ENCODE assay signal across 8 cellular contexts in genomic region chr2:74267068-74267467, GRCh38.
DNase-seq lines count a peak whose midpoint lies in the region; ATAC-seq, FAIRE-seq and TF ChIP-seq lines count a peak whose summit lies in the region.

No MANE protein-coding gene starts in this region.

- H3K27ac Mint-ChIP-seq in CD8-positive, alpha-beta T cell: peak overlapping the region; percentile 27

- peaks cover 16% of the 10 kb centered on the region for H3K36me3 Mint-ChIP-seq in CD8-positive, alpha-beta T cell

- H3K27me3 Mint-ChIP-seq in CD8-positive, alpha-beta T cell (ENCODE audit: low read depth): no peaks in the 10 kb centered on the region

- no peaks in the 10 kb centered on the region for H4K20me1 ChIP-seq in SK-N-SH (ENCODE audit: insufficient read depth)
- no peaks in the 10 kb centered on the region for H4K20me1 ChIP-seq in K562 (replicated peaks; ENCODE audit: control insufficient read depth, insufficient read depth, low read length)

- peak; percentile 60 for TF ChIP-seq CTCF in CD8-positive, alpha-beta T cell (IDR thresholded peaks at IDR 0.05)
- TF ChIP-seq CTCF in SK-N-SH (IDR thresholded peaks at IDR 0.05) (0 out of 2 replicates have a peak, but pooled peaks have one; percentile 13), K562 (IDR thresholded peaks at IDR 0.05 in 2 of 3, conservative IDR thresholded peaks at IDR 0.05 in 1 of 3; ENCODE audit: insufficient read depth in 2 of 3, low read depth in 1 of 3, low read length in 3 of 3) (peak; percentile 71 to 80 (median 72)), parathyroid adenoma (IDR thresholded peaks at IDR 0.05) (peak; percentile 73), suprapubic skin (IDR thresholded peaks at IDR 0.05) (peak in 1 of 2 donors; percentile 13)

- intact Hi-C loops in CD8-positive, alpha-beta T cell (cut with DNase I, micrococcal nuclease): loop anchor here (1.0 to 5.0 kb wide), 2 partner anchors 68 to 265 kb away; no protein-coding TSS in a partner anchor
- intact Hi-C loops in K562 (cut with micrococcal nuclease): loop anchor here (2.0 to 5.0 kb wide), 2 partner anchors 60 to 125 kb away; no protein-coding TSS in a partner anchor

- peak; percentile 92 for FAIRE-seq in K562 (lab: Jason Lieb, UNC)

- H3K4me1 Mint-ChIP-seq in CD8-positive, alpha-beta T cell (ENCODE audit: low read depth): peaks cover 12% of the 10 kb centered on the region

- DNase-seq in CD8-positive, alpha-beta T cell: peak; percentile 13 to 69 (median 44)
- DNase-seq in SK-N-SH (no peak), K562 (ENCODE audit: extremely low read depth in 1 of 4, low spot score in 3 of 4) (peak; percentile 61 to 74 (median 67)), epidermal melanocyte (ENCODE audit: insufficient read length, low spot score) (no peak), suprapubic skin (ENCODE audit: low spot score in 2 of 2) (no peak), NCI-H128 (lab: John Stamatoyannopoulos, UW; ENCODE audit: unreplicated experiment) (no peak)

- no peaks in the 10 kb centered on the region for H3F3A ChIP-seq in SK-N-SH (replicated peaks; ENCODE audit: insufficient read depth)

- BruUV-seq in K562 (replicated peaks; lab: Mats Ljungman, UMichigan): no TSS peak

- H3K9me2 ChIP-seq in SK-N-SH: no peaks in the 10 kb centered on the region

- in situ Hi-C loops in K562 (cut with MboI): loop anchor here (5.0 to 10.0 kb wide), 2 partner anchors 70 to 328 kb away; no protein-coding TSS in a partner anchor

- H3K79me2 ChIP-seq in SK-N-SH (ENCODE audit: insufficient read depth) (no peaks in the 10 kb centered on the region), K562 (ENCODE audit: control insufficient read depth, insufficient read depth, low read length) (no peaks in the 10 kb centered on the region), parathyroid adenoma (peaks cover 2% of the 10 kb centered on the region)

- H3K9me1 ChIP-seq in K562 (ENCODE audit: control insufficient read depth, insufficient read depth, low read length): no peaks in the 10 kb centered on the region

- peak; percentile 93 for ATAC-seq in CD8-positive, alpha-beta T cell
- ATAC-seq in HG02885 (IDR thresholded peaks at IDR 0.05; ENCODE audit: poor library complexity, unreplicated experiment): peak; percentile 40
- peak; percentile 92 for ATAC-seq in K562

- POLR2A ChIA-PET in CD8-positive, alpha-beta T cell (lab: Charles Lee): no interaction called here
- POLR2A ChIA-PET in SK-N-SH (lab: Yijun Ruan, JAX): no interaction called here
- POLR2A ChIA-PET in K562 (lab: Yijun Ruan, JAX): interaction anchor here (1.0 kb wide), 1 partner anchor 15 kb away, joined by 3 read pairs; no protein-coding TSS in a partner anchor

- no peak overlapping the region for H3K27ac ChIP-seq in CD8-positive, alpha-beta T cell (ENCODE audit: low read depth, low read length)
- H3K27ac ChIP-seq in SK-N-SH (ENCODE audit: low read depth in 2 of 2, low read length in 1 of 2): no peak overlapping the region
- H3K27ac ChIP-seq in K562 (ENCODE audit: extremely low read depth, low read depth, low read length): no peak overlapping the region
- no peak overlapping the region for H3K27ac ChIP-seq in parathyroid adenoma
- no peak overlapping the region for H3K27ac ChIP-seq in suprapubic skin

- H3K9ac ChIP-seq in SK-N-SH: no peak overlapping the region
- H3K9ac ChIP-seq in K562 (ENCODE audit: insufficient read depth in 1 of 2, low read depth in 2 of 2, low read length in 2 of 2): no peak overlapping the region
- no peak overlapping the region for H3K9ac ChIP-seq in parathyroid adenoma

- no peak overlapping the region for H3K4me2 ChIP-seq in SK-N-SH
- H3K4me2 ChIP-seq in K562 (ENCODE audit: insufficient read depth, low read length): peak overlapping the region; percentile 42; the same call in 1 of the 2 replicates
- H3K4me2 ChIP-seq in parathyroid adenoma (ENCODE audit: low read length): no peak overlapping the region

- TF ChIP-seq POLR2A in K562 (conservative IDR thresholded peaks at IDR 0.05) (no peak), suprapubic skin (IDR thresholded peaks at IDR 0.05) (no peak)

- H3K4me1 ChIP-seq in CD8-positive, alpha-beta T cell (ENCODE audit: insufficient read depth, low read length): peaks cover 9% of the 10 kb centered on the region
- H3K4me1 ChIP-seq in SK-N-SH (ENCODE audit: control insufficient read depth in 1 of 2, insufficient read depth in 2 of 2, low read depth in 1 of 2, low read length in 1 of 2) (no peaks in the 10 kb centered on the region), K562 (replicated peaks in 1 of 2; ENCODE audit: control insufficient read depth in 2 of 2, insufficient read depth in 2 of 2, low read length in 2 of 2) (peaks cover 6 to 9% of the 10 kb centered on the region in 2 experiments; a peak in 3 of 5 replicates), parathyroid adenoma (no peaks in the 10 kb centered on the region), suprapubic skin (no peaks in the 10 kb centered on the region)

- 42% methylated on average over 4 of the region's 4 CpGs for WGBS in SK-N-SH (ENCODE audit: low lambda C conversion rate)
- 0% methylated on average over 4 of the region's 4 CpGs for WGBS in K562 (ENCODE audit: insufficient coverage, low coverage, missing lambda C conversion rate)
- WGBS in suprapubic skin: 23% methylated on average over 4 of the region's 4 CpGs

- TF ChIP-seq RAD21 in SK-N-SH (IDR thresholded peaks at IDR 0.05; ENCODE audit: low read length) (peak; percentile 52), K562 (CRISPR knock-in tag; conservative IDR thresholded peaks at IDR 0.05 in 1 of 2, IDR thresholded peaks at IDR 0.05 in 1 of 2) (peak; percentile 72 to 87)

- H3K9me3 ChIP-seq in CD8-positive, alpha-beta T cell (ENCODE audit: low read length): no peaks in the 10 kb centered on the region
- no peaks in the 10 kb centered on the region for H3K9me3 ChIP-seq in SK-N-SH
- no peaks in the 10 kb centered on the region for H3K9me3 ChIP-seq in K562 (replicated peaks; ENCODE audit: control insufficient read depth, insufficient read depth, low read depth, low read length)
- H3K9me3 ChIP-seq in parathyroid adenoma (ENCODE audit: control insufficient read depth, low read length): no peaks in the 10 kb centered on the region
- no peaks in the 10 kb centered on the region for H3K9me3 ChIP-seq in suprapubic skin

- H3K4me3 ChIP-seq in CD8-positive, alpha-beta T cell (ENCODE audit: low read depth, low read length): no peak overlapping the region
- H3K4me3 ChIP-seq in SK-N-SH (ENCODE audit: low read depth in 2 of 2, low read length in 1 of 2) (no peak overlapping the region), K562 (no peak overlapping the region), parathyroid adenoma (ENCODE audit: low read depth, low read length) (no peak overlapping the region), suprapubic skin (no peak overlapping the region)

- H2AFZ ChIP-seq in SK-N-SH (ENCODE audit: low read depth): no peak overlapping the region
- H2AFZ ChIP-seq in K562 (ENCODE audit: low read depth, low read length): peak overlapping the region; percentile 67
- peak overlapping the region; percentile 1 for H2AFZ ChIP-seq in parathyroid adenoma

- no peaks in the 10 kb centered on the region for H3K36me3 ChIP-seq in CD8-positive, alpha-beta T cell (ENCODE audit: insufficient read depth, low read length)
- H3K36me3 ChIP-seq in SK-N-SH (replicated peaks in 1 of 2; ENCODE audit: control insufficient read depth in 1 of 2, insufficient read depth in 2 of 2, low read length in 1 of 2): no peaks in the 10 kb centered on the region
- H3K36me3 ChIP-seq in K562 (ENCODE audit: control insufficient read depth, insufficient read depth, low read length): no peaks in the 10 kb centered on the region
- H3K36me3 ChIP-seq in parathyroid adenoma (ENCODE audit: control insufficient read depth, insufficient read depth, low read length): no peaks in the 10 kb centered on the region
- peaks cover 3% of the 10 kb centered on the region for H3K36me3 ChIP-seq in suprapubic skin

- H3K4me3 Mint-ChIP-seq in CD8-positive, alpha-beta T cell: peak overlapping the region; percentile 43

- H3K9me3 Mint-ChIP-seq in CD8-positive, alpha-beta T cell: no peaks in the 10 kb centered on the region

- CTCF ChIA-PET in CD8-positive, alpha-beta T cell (lab: Charles Lee): interaction anchor here (0.8 to 9.9 kb wide), 9 partner anchors 14 to 169 kb away, joined by 3 to 90 read pairs (median 3); no protein-coding TSS in a partner anchor
- CTCF ChIA-PET in SK-N-SH (lab: Yijun Ruan, JAX): interaction anchor here (0.6 to 2.5 kb wide), 5 partner anchors 17 to 158 kb away, joined by 4 to 12 read pairs (median 6); no protein-coding TSS in a partner anchor
- CTCF ChIA-PET in K562 (lab: Yijun Ruan, JAX; ENCODE audit: low intra/inter-chr PET ratio): interaction anchor here (0.8 to 1.6 kb wide), 3 partner anchors 67 to 266 kb away, joined by 3 to 11 read pairs (median 4); no protein-coding TSS in a partner anchor

- TF ChIP-seq EP300 in SK-N-SH (IDR thresholded peaks at IDR 0.05; ENCODE audit: borderline replicate concordance in 1 of 2, low read depth in 1 of 2, low read length in 1 of 2) (no peak), K562 (IDR thresholded peaks at IDR 0.05; ENCODE audit: low read length) (0 out of 2 replicates have a peak, but pooled peaks have one; percentile 20), suprapubic skin (IDR thresholded peaks at IDR 0.05) (no peak)

- H3K27me3 ChIP-seq in CD8-positive, alpha-beta T cell (ENCODE audit: insufficient read depth, low read length): no peaks in the 10 kb centered on the region
- H3K27me3 ChIP-seq in SK-N-SH (ENCODE audit: insufficient read depth) (no peaks in the 10 kb centered on the region), K562 (ENCODE audit: control insufficient read depth in 2 of 2, insufficient read depth in 2 of 2, low read length in 2 of 2) (no peaks in the 10 kb centered on the region), parathyroid adenoma (ENCODE audit: control insufficient read depth, insufficient read depth, low read length) (no peaks in the 10 kb centered on the region), suprapubic skin (no peaks in the 10 kb centered on the region)

TF ChIP-seq in SK-N-SH, 30 proteins besides CTCF, POLR2A, EP300 and RAD21 (continues in another document):
- TF ChIP-seq TCF12 (IDR thresholded peaks at IDR 0.05) (no peak), MAX (IDR thresholded peaks at IDR 0.05; ENCODE audit: low read depth) (no peak), NFIC (IDR thresholded peaks at IDR 0.05; ENCODE audit: borderline replicate concordance) (no peak), FOXM1 (IDR thresholded peaks at IDR 0.05; ENCODE audit: low read depth) (no peak)

TF ChIP-seq in K562, 482 proteins besides CTCF, POLR2A, EP300 and RAD21 (continues in another document):
- TF ChIP-seq JUNB (CRISPR knock-in tag; conservative IDR thresholded peaks at IDR 0.05): no peak

Comparison
In these comparisons a context has a peak if more than half of its experiments do, and no peak if none do; other contexts are left out.
1. ATAC-seq: peak in every context shown above with its lines; median percentile 93 in CD8-positive, alpha-beta T cell; 92 in K562; 40 in HG02885.
2. DNase-seq: peak in CD8-positive, alpha-beta T cell (7 of 7) and K562 (4 of 4); none in SK-N-SH (single experiment), epidermal melanocyte (single experiment), suprapubic skin (0 of 2) and NCI-H128 (single experiment).